ENCODE assay signal across 8 cellular contexts in genomic region chr2:68767031-68767961, GRCh38. TPM values are rescaled to one million over a fixed set of nuclear protein-coding genes. Genes with fewer than 3 reads are reported as not detected.
DNase-seq lines count a peak whose midpoint lies in the region; ATAC-seq, FAIRE-seq and TF ChIP-seq lines count a peak whose summit lies in the region.

No MANE protein-coding gene starts in this region.

- H3K4me2 ChIP-seq in MM.1S (ENCODE audit: low read depth, low read length): peak overlapping the region; percentile 86

- peak overlapping the region; percentile 5 for H3K4me3 ChIP-seq in MM.1S (ENCODE audit: low read length)

- peak overlapping the region; percentile 29 for H3K9ac ChIP-seq in MM.1S (ENCODE audit: low read length)

- no peaks in the 10 kb centered on the region for H3K36me3 ChIP-seq in MM.1S (replicated peaks; ENCODE audit: insufficient read depth, low read length)

- POLR2A ChIA-PET in activated naive CD8-positive, alpha-beta T cell treated with anti-CD3 and anti-CD28 coated beads, Interleukin-2, amount 10 ng/mL, durations not matched to agents 7 days and 5 days (lab: Charles Lee): interaction anchor here (0.7 to 2.4 kb wide), 16 partner anchors 8 to 300 kb away, joined by 3 to 18 read pairs (median 4); partner anchors contain the start of genes ARHGAP25 and FBXO48

- no peaks in the 10 kb centered on the region for H3K27me3 Mint-ChIP-seq in activated naive CD8-positive, alpha-beta T cell treated with anti-CD3 and anti-CD28 coated beads, Interleukin-2, amount 10 ng/mL, durations not matched to agents 7 days and 5 days

- H3K27ac Mint-ChIP-seq in activated naive CD8-positive, alpha-beta T cell treated with anti-CD3 and anti-CD28 coated beads, Interleukin-2, amount 10 ng/mL, durations not matched to agents 7 days and 5 days: peak overlapping the region; percentile 97
- H3K27ac Mint-ChIP-seq in stimulated activated effector memory CD8-positive, alpha-beta T cell treated with anti-CD3 and anti-CD28 coated beads, Interleukin-12 subunit alpha, Interleukin-12 subunit beta, amount 100 ng/mL, for 72 hours: peak overlapping the region; percentile 92

- H3K27me3 ChIP-seq in MM.1S (replicated peaks; ENCODE audit: insufficient read depth, low read length): no peaks in the 10 kb centered on the region

- H3K9me2 ChIP-seq in MM.1S (replicated peaks; ENCODE audit: insufficient read depth, low read length): no peaks in the 10 kb centered on the region

- H3K79me2 ChIP-seq in MM.1S (ENCODE audit: low read length): peaks cover 3% of the 10 kb centered on the region; the same call in 1 of the 2 replicates

- peaks cover 3% of the 10 kb centered on the region for H3K36me3 Mint-ChIP-seq in activated naive CD8-positive, alpha-beta T cell treated with anti-CD3 and anti-CD28 coated beads, Interleukin-2, amount 10 ng/mL, durations not matched to agents 7 days and 5 days
- H3K36me3 Mint-ChIP-seq in stimulated activated effector memory CD8-positive, alpha-beta T cell treated with anti-CD3 and anti-CD28 coated beads, Interleukin-12 subunit alpha, Interleukin-12 subunit beta, amount 100 ng/mL, for 72 hours: peaks cover 15% of the 10 kb centered on the region

- H2AFZ ChIP-seq in MM.1S (ENCODE audit: low read length): peak overlapping the region; percentile 65

- no peaks in the 10 kb centered on the region for H3K9me3 Mint-ChIP-seq in activated naive CD8-positive, alpha-beta T cell treated with anti-CD3 and anti-CD28 coated beads, Interleukin-2, amount 10 ng/mL, durations not matched to agents 7 days and 5 days
- no peaks in the 10 kb centered on the region for H3K9me3 Mint-ChIP-seq in stimulated activated effector memory CD8-positive, alpha-beta T cell treated with anti-CD3 and anti-CD28 coated beads, Interleukin-12 subunit alpha, Interleukin-12 subunit beta, amount 100 ng/mL, for 72 hours

- peaks cover 41% of the 10 kb centered on the region for H3F3A ChIP-seq in MM.1S (ENCODE audit: insufficient read depth, low read length)

- H3K9me3 ChIP-seq in MM.1S (replicated peaks; ENCODE audit: insufficient read depth, low read length): no peaks in the 10 kb centered on the region

- no peaks in the 10 kb centered on the region for H4K20me1 ChIP-seq in MM.1S (ENCODE audit: insufficient read depth, low read length)

- H3K4me1 ChIP-seq in MM.1S (ENCODE audit: low read length): peaks cover 78% of the 10 kb centered on the region

- TF ChIP-seq CTCF in MM.1S (IDR thresholded peaks at IDR 0.05; ENCODE audit: low read length): no peak

- H3K4me3 Mint-ChIP-seq in activated naive CD8-positive, alpha-beta T cell treated with anti-CD3 and anti-CD28 coated beads, Interleukin-2, amount 10 ng/mL, durations not matched to agents 7 days and 5 days: peak overlapping the region; percentile 82
- H3K4me3 Mint-ChIP-seq in stimulated activated effector memory CD8-positive, alpha-beta T cell treated with anti-CD3 and anti-CD28 coated beads, Interleukin-12 subunit alpha, Interleukin-12 subunit beta, amount 100 ng/mL, for 72 hours: peak overlapping the region; percentile 77

- no peak for FAIRE-seq in HTR-8/SVneo (lab: Jason Lieb, UNC)

- peak overlapping the region; percentile 82 for H3K27ac ChIP-seq in MM.1S (ENCODE audit: low read length)

- ATAC-seq in GM19438 (IDR thresholded peaks at IDR 0.05; ENCODE audit: low read depth, unreplicated experiment) (peak; percentile 53), HG03135 (IDR thresholded peaks at IDR 0.05; ENCODE audit: unreplicated experiment) (no peak)
- peak; percentile 51 for ATAC-seq in activated naive CD8-positive, alpha-beta T cell treated with anti-CD3 and anti-CD28 coated beads, Interleukin-2, amount 10 ng/mL, durations not matched to agents 7 days and 5 days (ENCODE audit: low read depth)
- ATAC-seq in stimulated activated effector memory CD8-positive, alpha-beta T cell treated with anti-CD3 and anti-CD28 coated beads, Interleukin-12 subunit alpha, Interleukin-12 subunit beta, amount 100 ng/mL, for 72 hours: peak; percentile 35

- peaks cover 80% of the 10 kb centered on the region for H3K4me1 Mint-ChIP-seq in activated naive CD8-positive, alpha-beta T cell treated with anti-CD3 and anti-CD28 coated beads, Interleukin-2, amount 10 ng/mL, durations not matched to agents 7 days and 5 days
- H3K4me1 Mint-ChIP-seq in stimulated activated effector memory CD8-positive, alpha-beta T cell treated with anti-CD3 and anti-CD28 coated beads, Interleukin-12 subunit alpha, Interleukin-12 subunit beta, amount 100 ng/mL, for 72 hours: peaks cover 88% of the 10 kb centered on the region

- DNase-seq in MM.1S: peak; percentile 61
- DNase-seq in activated naive CD8-positive, alpha-beta T cell treated with anti-CD3 and anti-CD28 coated beads, Interleukin-2, amount 10 ng/mL, durations not matched to agents 7 days and 5 days: peak; percentile 66
- DNase-seq in stimulated activated effector memory CD8-positive, alpha-beta T cell treated with anti-CD3 and anti-CD28 coated beads, Interleukin-12 subunit alpha, Interleukin-12 subunit beta, amount 100 ng/mL, for 72 hours (ENCODE audit: low spot score in 2 of 2): peak in 1 of 2 donors; percentile 77
- no peak for DNase-seq in HTR-8/SVneo (ENCODE audit: insufficient read length, low spot score)
- no peak for DNase-seq in DMS 273 treated with DMSO at 0.1 percent for 48 hours (lab: John Stamatoyannopoulos, UW)
- no peak for DNase-seq in NCI-H2081 (lab: John Stamatoyannopoulos, UW)

RNA-seq across cellular contexts. Expression of gene ARHGAP25, which starts 32.7 kb away (rescaled TPM):
- total RNA-seq in activated naive CD8-positive, alpha-beta T cell treated with anti-CD3 and anti-CD28 coated beads, Interleukin-2, amount 10 ng/mL, durations not matched to agents 7 days and 5 days: 100 to 1,000 TPM; 109 to 117 TPM

Comparison
In these comparisons a context has a peak if more than half of its experiments do, and no peak if none do; other contexts are left out.
1. DNase-seq: peak in MM.1S (single experiment) and activated naive CD8-positive, alpha-beta T cell treated with anti-CD3 and anti-CD28 coated beads, Interleukin-2, amount 10 ng/mL, durations not matched to agents 7 days and 5 days (single experiment); none in HTR-8/SVneo (single experiment), DMS 273 treated with DMSO at 0.1 percent for 48 hours (single experiment) and NCI-H2081 (0 of 2).